In the genomic region with DNA sequence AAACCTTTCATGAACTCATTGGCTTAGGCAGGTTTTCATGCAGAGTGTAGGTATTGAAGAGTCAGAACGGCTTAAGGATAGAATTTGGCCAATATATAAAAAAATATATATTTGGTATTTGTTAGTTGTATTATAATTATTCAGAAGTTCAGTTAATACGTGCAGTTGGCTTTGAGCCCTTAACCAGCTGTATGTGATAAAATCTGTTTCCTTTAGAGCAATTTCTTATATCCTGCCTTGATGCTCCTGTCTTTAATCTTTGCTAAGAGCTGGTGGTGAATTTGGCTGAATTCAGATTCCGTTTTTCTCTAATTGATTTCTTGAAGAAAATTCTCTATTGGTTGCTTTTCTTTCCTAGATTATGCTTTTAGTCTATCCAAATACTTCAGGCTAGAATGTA, we compare ENCODE assay signal across 11 cellular contexts. TPM values are rescaled to one million over a fixed set of nuclear protein-coding genes. Genes with fewer than 3 reads are reported as not detected.
DNase-seq lines count a peak whose midpoint lies in the region; ATAC-seq and TF ChIP-seq lines count a peak whose summit lies in the region.
"Had no signal": no experiment of that assay in that cellular context is flagged by ENCODE, and none has a peak within 500 bp of the region (broad histone marks: within the 10 kb centered on the region; RNA-seq: fewer than 3 reads in every experiment).

No MANE protein-coding gene starts in this region.

- TF ChIP-seq POLR2A in gastroesophageal sphincter (IDR thresholded peaks at IDR 0.05), result no peak
- TF ChIP-seq POLR2A in vagina (IDR thresholded peaks at IDR 0.05), result no peak

- peaks cover 18% of the 10 kb centered on the region for H3K36me3 Mint-ChIP-seq in activated naive CD8-positive, alpha-beta T cell

- H3K27ac Mint-ChIP-seq in activated naive CD8-positive, alpha-beta T cell, result peak overlapping the region; percentile 87

- peaks cover 22% of the 10 kb centered on the region for H3K36me3 ChIP-seq in left ventricle myocardium inferior
- H3K36me3 ChIP-seq in gastroesophageal sphincter, result peaks cover 2 to 22% of the 10 kb centered on the region in 2 donors
- peaks cover 0 to 20% of the 10 kb centered on the region in 2 donors for H3K36me3 ChIP-seq in vagina

- no peaks in the 10 kb centered on the region for H3K27me3 Mint-ChIP-seq in activated naive CD8-positive, alpha-beta T cell

- WGBS in gastroesophageal sphincter (ENCODE audit: low coverage in 1 of 2), 2 donors, result 51 to 55% methylated on average over 3 of the region's 3 CpGs

- H3K4me3 Mint-ChIP-seq in activated naive CD8-positive, alpha-beta T cell, result peak overlapping the region; percentile 92

- intact Hi-C loops in left ventricle myocardium inferior (cut with micrococcal nuclease), result no loop called here
- intact Hi-C loops in cardiac septum (cut with DNase I), result no loop called here
- intact Hi-C loops in vagina (cut with DNase I), result no loop called here

- no peaks in the 10 kb centered on the region for H3K9me3 Mint-ChIP-seq in activated naive CD8-positive, alpha-beta T cell (ENCODE audit: low read depth)

- H3K9me3 ChIP-seq in left ventricle myocardium inferior (replicated peaks) (no peaks in the 10 kb centered on the region), gastroesophageal sphincter (no peaks in the 10 kb centered on the region), vagina (no peaks in the 10 kb centered on the region)

- H3K27ac ChIP-seq in left ventricle myocardium inferior (replicated peaks) (peak overlapping the region; percentile 27), gastroesophageal sphincter (no peak overlapping the region), vagina (peak overlapping the region; percentile 91)

- H3K27me3 ChIP-seq in left ventricle myocardium inferior (ENCODE audit: low read depth), result no peaks in the 10 kb centered on the region
- H3K27me3 ChIP-seq in gastroesophageal sphincter, result no peaks in the 10 kb centered on the region
- H3K27me3 ChIP-seq in vagina, result no peaks in the 10 kb centered on the region

- ATAC-seq in gastroesophageal sphincter (no peak), GM19023 (IDR thresholded peaks at IDR 0.05; ENCODE audit: unreplicated experiment) (no peak), HG02852 (IDR thresholded peaks at IDR 0.05; ENCODE audit: unreplicated experiment) (no peak)

- TF ChIP-seq EP300 in gastroesophageal sphincter (IDR thresholded peaks at IDR 0.05), result no peak

- peaks cover 62% of the 10 kb centered on the region for H3K4me1 ChIP-seq in left ventricle myocardium inferior
- H3K4me1 ChIP-seq in gastroesophageal sphincter, result peaks cover 11 to 63% (median 14%) of the 10 kb centered on the region in 3 donors
- H3K4me1 ChIP-seq in vagina, result peaks cover 66% of the 10 kb centered on the region

- H3K4me3 ChIP-seq in left ventricle myocardium inferior, result peak overlapping the region; percentile 69
- H3K4me3 ChIP-seq in gastroesophageal sphincter, result peak overlapping the region; percentile 17 to 57
- H3K4me3 ChIP-seq in vagina, result peak overlapping the region in 1 of 2 donors; percentile 62

- peaks cover 83% of the 10 kb centered on the region for H3K4me1 Mint-ChIP-seq in activated naive CD8-positive, alpha-beta T cell (ENCODE audit: low read depth)

- TF ChIP-seq CTCF in left ventricle myocardium inferior (IDR thresholded peaks at IDR 0.05; ENCODE audit: borderline replicate concordance), result no peak
- no peak for TF ChIP-seq CTCF in gastroesophageal sphincter (IDR thresholded peaks at IDR 0.05)
- TF ChIP-seq CTCF in vagina (IDR thresholded peaks at IDR 0.05), result no peak

- DNase-seq in left ventricle myocardium inferior (no peak), cardiac septum (ENCODE audit: low spot score) (no peak), vagina (ENCODE audit: extremely low spot score in 2 of 2) (no peak), cerebellar cortex (ENCODE audit: low spot score) (no peak)
- DNase-seq: activated CD4-positive, CD25-positive, alpha-beta regulatory T cell; NCI-H1105 treated with DMSO at 0.1 percent for 48 hours; occipital lobe had no signal

RNA-seq across cellular contexts. Expression of a gene that starts 3.7 kb away (rescaled TPM):
- 48.7 TPM for total RNA-seq in left ventricle myocardium inferior
- total RNA-seq in cardiac septum, result 42.7 TPM
- total RNA-seq in gastroesophageal sphincter, result 100 to 1,000 TPM; 228 to 763 (median 356) TPM
- 834 TPM for total RNA-seq in vagina

Comparison
In these comparisons a context has a peak if more than half of its experiments do, and no peak if none do; other contexts are left out.
1. H3K27ac ChIP-seq: peak in left ventricle myocardium inferior (single experiment) and vagina (single experiment); none in gastroesophageal sphincter (0 of 4).